ENCODE assay signal across 7 cellular contexts in the genomic region with DNA sequence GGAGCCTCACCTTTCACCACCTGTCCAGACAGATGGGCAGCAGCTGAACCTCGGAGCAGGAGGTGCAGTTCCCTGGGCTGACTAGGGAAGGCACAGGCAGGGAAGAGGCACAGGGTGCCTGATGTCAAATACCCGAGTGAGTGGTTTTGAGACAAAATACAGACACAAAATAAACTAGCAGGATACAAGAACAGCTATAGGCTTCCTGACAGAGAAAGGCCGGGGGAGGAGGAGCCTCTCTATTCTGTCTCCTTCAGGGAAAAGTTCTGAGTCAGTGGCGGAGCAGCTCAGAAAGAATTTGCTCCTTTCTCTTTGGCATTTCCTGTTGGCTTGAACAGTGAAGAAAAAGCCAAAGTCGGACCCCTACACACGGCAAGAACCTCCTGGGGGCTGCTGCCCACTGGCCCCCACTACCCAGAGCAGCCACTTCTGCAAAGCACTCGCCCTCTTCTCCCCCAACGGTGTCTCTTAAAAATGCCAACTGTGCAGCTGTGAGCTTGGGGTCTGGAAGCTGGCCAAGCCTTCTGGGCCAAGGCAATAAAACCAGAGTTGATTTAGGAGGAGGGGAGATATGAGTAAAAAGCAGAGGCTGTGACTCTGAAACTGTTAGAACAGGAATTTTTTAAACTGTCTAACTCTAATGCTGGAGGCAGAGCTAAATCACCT. TPM values are rescaled to one million over a fixed set of nuclear protein-coding genes. Genes with fewer than 3 reads are reported as not detected.
DNase-seq lines count a peak whose midpoint lies in the region; ATAC-seq and TF ChIP-seq lines count a peak whose summit lies in the region.

No MANE protein-coding gene starts in this region.

- peaks cover 50% of the 10 kb centered on the region for H3K4me1 Mint-ChIP-seq in HFFc6 (ENCODE audit: low read depth)
- H3K4me1 Mint-ChIP-seq in CD4-positive, alpha-beta T cell (ENCODE audit: low read depth): no peaks in the 10 kb centered on the region

- H3K27ac ChIP-seq in mucosa of rectum (ENCODE audit: low read depth in 2 of 2, low read length in 2 of 2): peak overlapping the region; percentile 32 to 54
- no peak overlapping the region for H3K27ac ChIP-seq in CD4-positive, alpha-beta T cell (ENCODE audit: low read depth, low read length)

- H3K9me3 ChIP-seq in mucosa of rectum (ENCODE audit: control insufficient read depth in 2 of 2, low read length in 2 of 2): no peaks in the 10 kb centered on the region
- no peaks in the 10 kb centered on the region for H3K9me3 ChIP-seq in CD4-positive, alpha-beta T cell (ENCODE audit: control insufficient read depth, low read length)

- H3K36me3 Mint-ChIP-seq in HFFc6 (ENCODE audit: low read depth): peaks cover 37% of the 10 kb centered on the region
- peaks cover 80% of the 10 kb centered on the region for H3K36me3 Mint-ChIP-seq in CD4-positive, alpha-beta T cell (ENCODE audit: low read depth)

- intact Hi-C loops in CD4-positive, alpha-beta T cell (cut with DNase I, micrococcal nuclease): no loop called here

- H3K4me3 ChIP-seq in mucosa of rectum (ENCODE audit: low read length in 2 of 2): peak overlapping the region in 1 of 2 donors; percentile 51

- peaks cover 17 to 20% of the 10 kb centered on the region in 2 donors for H3K4me1 ChIP-seq in mucosa of rectum (ENCODE audit: control insufficient read depth in 2 of 2, insufficient read depth in 2 of 2, low read length in 2 of 2)

- no peaks in the 10 kb centered on the region for H3K27me3 ChIP-seq in mucosa of rectum (ENCODE audit: control insufficient read depth in 2 of 2, insufficient read depth in 2 of 2, low read length in 2 of 2)
- no peaks in the 10 kb centered on the region for H3K27me3 ChIP-seq in CD4-positive, alpha-beta T cell (ENCODE audit: control insufficient read depth, insufficient read depth, low read length)

- CTCF ChIA-PET in CD4-positive, alpha-beta T cell (lab: Charles Lee): interaction anchor here (0.6 kb wide), 1 partner anchor 21 kb away, joined by 3 read pairs; no protein-coding TSS in a partner anchor

- H3K36me3 ChIP-seq in mucosa of rectum (ENCODE audit: control insufficient read depth in 2 of 2, insufficient read depth in 2 of 2, low read length in 2 of 2): peaks cover 56 to 76% of the 10 kb centered on the region in 2 donors

- peak overlapping the region in 1 of 2 donors; percentile 24 for H3K9ac ChIP-seq in mucosa of rectum (ENCODE audit: low read depth in 1 of 2, low read length in 2 of 2)

- TF ChIP-seq CTCF in HFFc6 (IDR thresholded peaks at IDR 0.05): no peak
- TF ChIP-seq CTCF in CD4-positive, alpha-beta T cell (IDR thresholded peaks at IDR 0.05): no peak

- POLR2A ChIA-PET in CD4-positive, alpha-beta T cell (lab: Charles Lee): no interaction called here

- ATAC-seq in HG02840 (IDR thresholded peaks at IDR 0.05; ENCODE audit: low FRiP score, unreplicated experiment): no peak
- ATAC-seq in CD4-positive, alpha-beta T cell (ENCODE audit: poor library complexity): no peak
- no peak for ATAC-seq in GM21825 (IDR thresholded peaks at IDR 0.05; ENCODE audit: unreplicated experiment)

- DNase-seq in HFFc6: peak; percentile 95
- DNase-seq in NCI-H524 (lab: John Stamatoyannopoulos, UW): peak; percentile 82 to 93
- DNase-seq in dermis blood vessel endothelial cell: peak; percentile 94
- no peak for DNase-seq in CD4-positive, alpha-beta T cell

- peak overlapping the region; percentile 78 for H3K4me3 Mint-ChIP-seq in HFFc6
- no peak overlapping the region for H3K4me3 Mint-ChIP-seq in CD4-positive, alpha-beta T cell

- no peaks in the 10 kb centered on the region for H3K9me3 Mint-ChIP-seq in HFFc6
- H3K9me3 Mint-ChIP-seq in CD4-positive, alpha-beta T cell: no peaks in the 10 kb centered on the region

- peaks cover 3% of the 10 kb centered on the region for H3K27me3 Mint-ChIP-seq in HFFc6 (ENCODE audit: insufficient read depth)
- H3K27me3 Mint-ChIP-seq in CD4-positive, alpha-beta T cell: no peaks in the 10 kb centered on the region

- peak overlapping the region; percentile 91 for H3K27ac Mint-ChIP-seq in HFFc6
- no peak overlapping the region for H3K27ac Mint-ChIP-seq in CD4-positive, alpha-beta T cell

RNA-seq across cellular contexts. Expression of a gene that starts 14.4 kb away (rescaled TPM):
- total RNA-seq in HFFc6 (2021; fragmentation: NEBNext Ultra II Directional; extraction: Animal tissue kit (Norgen Biotek cat#: 25700)): 10 to 100 TPM; 21.9 to 27.7 (median 23.9) TPM
- total RNA-seq in dermis blood vessel endothelial cell: 26.0 and 27.1 TPM in 2 replicates
- total RNA-seq in CD4-positive, alpha-beta T cell: 10 to 100 TPM; 18.7 to 19.7 TPM

RNA-seq across cellular contexts. Expression of a gene that starts 38.4 kb away (rescaled TPM):
- total RNA-seq in HFFc6 (2021; fragmentation: NEBNext Ultra II Directional; extraction: Animal tissue kit (Norgen Biotek cat#: 25700)): 1 to 10 TPM in 3 of 6 experiments, under 1 TPM in 3; 0.71 to 1.4 (median 0.99) TPM
- total RNA-seq in dermis blood vessel endothelial cell: 0.42 and 1.0 TPM in 2 replicates
- 1 to 10 TPM; 1.0 to 1.1 TPM for total RNA-seq in CD4-positive, alpha-beta T cell

RNA-seq across cellular contexts. Expression of a gene that starts 54.0 kb away (rescaled TPM):
- total RNA-seq in HFFc6 (2021; fragmentation: NEBNext Ultra II Directional; extraction: Animal tissue kit (Norgen Biotek cat#: 25700)): over 10,000 TPM in 3 of 6 experiments, 1,000 to 10,000 TPM in 3; 7,891 to 11,135 (median 9,908) TPM
- 6,291 and 7,288 TPM in 2 replicates for total RNA-seq in dermis blood vessel endothelial cell
- total RNA-seq in CD4-positive, alpha-beta T cell: 1,000 to 10,000 TPM; 1,296 to 1,318 TPM

Comparison
In these comparisons a context has a peak if more than half of its experiments do, and no peak if none do; other contexts are left out.
1. DNase-seq: peak in HFFc6 (single experiment), NCI-H524 (2 of 2) and dermis blood vessel endothelial cell (single experiment); none in CD4-positive, alpha-beta T cell (0 of 10).